8 cellular contexts compared by ENCODE assay signal in genomic region chrX:71181910-71182799, GRCh38.
A peak's percentile ranks its signal among the peaks of the same experiment; 100 is the strongest.
DNase-seq lines count a peak whose midpoint lies in the region; ATAC-seq and FAIRE-seq lines count a peak whose summit lies in the region.

No MANE protein-coding gene starts in this region.

- in situ Hi-C loops in ACHN (cut with HindIII; ENCODE audit: low pct_ligation_motif_present, low pct_unique_long_range_greater_than_20kb, low sequenced_read_pairs): no loop called here

- FAIRE-seq in islet of Langerhans (lab: Jason Lieb, UNC): peak; percentile 91

- peak; percentile 69 for ATAC-seq in GM18870 (IDR thresholded peaks at IDR 0.05; ENCODE audit: unreplicated experiment)
- peak; percentile 83 for ATAC-seq in HG03108 (IDR thresholded peaks at IDR 0.05; ENCODE audit: unreplicated experiment)
- ATAC-seq in activated CD4-positive, CD25-positive, alpha-beta regulatory T cell treated with anti-CD3 and anti-CD28 coated beads, Interleukin-2, amount 50 U/mL, for 24 hours: peak; percentile 93 to 96

- DNase-seq in ACHN: peak; percentile 91
- peak; percentile 87 for DNase-seq in NCI-H2196 treated with DMSO at 0.1 percent for 48 hours (lab: John Stamatoyannopoulos, UW; ENCODE audit: unreplicated experiment)
- DNase-seq in cerebellar cortex (ENCODE audit: low spot score): peak; percentile 97
- DNase-seq in stimulated activated CD4-positive, alpha-beta T cell treated with anti-CD3 and anti-CD28 coated beads, Interleukin-12 subunit alpha, Interleukin-12 subunit beta, amount 100 ng/mL, for 24 hours (ENCODE audit: low read depth in 2 of 2): peak; percentile 60 to 68

Comparison
In these comparisons a context has a peak if more than half of its experiments do, and no peak if none do; other contexts are left out.
1. Peak in every context shown above with its lines: DNase-seq and ATAC-seq.